Comparison of ENCODE assay signal across 21 cellular contexts in genomic region chr17:20989481-20989880, GRCh38. TPM values are rescaled to one million over a fixed set of nuclear protein-coding genes. Genes with fewer than 3 reads are reported as not detected.
DNase-seq lines count a peak whose midpoint lies in the region; ATAC-seq and TF ChIP-seq lines count a peak whose summit lies in the region.
"Had no signal": no experiment of that assay in that cellular context is flagged by ENCODE, and none has a peak within 500 bp of the region (broad histone marks: within the 10 kb centered on the region; RNA-seq: fewer than 3 reads in every experiment).

No MANE protein-coding gene starts in this region.

- H3K4me3 Mint-ChIP-seq in natural killer cell treated with Interleukin-12 subunit alpha and Interleukin-12 subunit beta and Interleukin-15 and Interleukin-18, amount 100 ng/mL, for 72 hours = no peak overlapping the region
- H3K4me3 Mint-ChIP-seq in natural killer cell (no peak overlapping the region), nephron progenitor cell (no peak overlapping the region)
- H3K4me3 Mint-ChIP-seq: CD8-positive, alpha-beta T cell; GM23338 had no signal

- H3K27ac Mint-ChIP-seq in natural killer cell treated with Interleukin-12 subunit alpha and Interleukin-12 subunit beta and Interleukin-15 and Interleukin-18, amount 100 ng/mL, for 72 hours = peak overlapping the region in 1 of 2 donors; percentile 80
- H3K27ac Mint-ChIP-seq in natural killer cell (no peak overlapping the region), nephron progenitor cell (peak overlapping the region; percentile 93)
- H3K27ac Mint-ChIP-seq: CD8-positive, alpha-beta T cell; GM23338 had no signal

- intact Hi-C loops in natural killer cell (cut with micrococcal nuclease) = no loop called here

- H3K9me3 Mint-ChIP-seq in natural killer cell treated with Interleukin-12 subunit alpha and Interleukin-12 subunit beta and Interleukin-15 and Interleukin-18, amount 100 ng/mL, for 72 hours = no peaks in the 10 kb centered on the region
- H3K9me3 Mint-ChIP-seq in natural killer cell (no peaks in the 10 kb centered on the region), nephron progenitor cell (peaks cover 8% of the 10 kb centered on the region)
- H3K9me3 Mint-ChIP-seq: CD8-positive, alpha-beta T cell had no signal

- CTCF ChIA-PET in RWPE1 (lab: Yijun Ruan, JAX) = no interaction called here

- H3K27me3 Mint-ChIP-seq in natural killer cell treated with Interleukin-12 subunit alpha and Interleukin-12 subunit beta and Interleukin-15 and Interleukin-18, amount 100 ng/mL, for 72 hours = no peaks in the 10 kb centered on the region
- H3K27me3 Mint-ChIP-seq in natural killer cell (ENCODE audit: low read depth in 2 of 2) (no peaks in the 10 kb centered on the region), nephron progenitor cell (ENCODE audit: low read depth, poor library complexity) (peaks cover 3% of the 10 kb centered on the region)

- peaks cover 0 to 3% of the 10 kb centered on the region in 2 donors for H3K4me1 Mint-ChIP-seq in natural killer cell treated with Interleukin-12 subunit alpha and Interleukin-12 subunit beta and Interleukin-15 and Interleukin-18, amount 100 ng/mL, for 72 hours (ENCODE audit: low read depth in 2 of 2)
- H3K4me1 Mint-ChIP-seq in natural killer cell (no peaks in the 10 kb centered on the region), nephron progenitor cell (peaks cover 24% of the 10 kb centered on the region)

- H3K27ac ChIP-seq in coronary artery = no peak overlapping the region
- no peak overlapping the region for H3K27ac ChIP-seq in RWPE1
- H3K27ac ChIP-seq: BLaER1 had no signal

- ATAC-seq in natural killer cell treated with Interleukin-12 subunit alpha and Interleukin-12 subunit beta and Interleukin-15 and Interleukin-18, amount 100 ng/mL, for 72 hours = no peak
- ATAC-seq in natural killer cell = no peak
- ATAC-seq in HG03571 (IDR thresholded peaks at IDR 0.05; ENCODE audit: unreplicated experiment) = no peak
- ATAC-seq: CD8-positive, alpha-beta T cell; GM23338; HCT116 had no signal

- no peak overlapping the region for H3K4me3 ChIP-seq in coronary artery
- H3K4me3 ChIP-seq: BLaER1, GM23338 had no signal

- POLR2A ChIA-PET in RWPE1 (lab: Yijun Ruan, JAX; ENCODE audit: low non-redundant PET) = no interaction called here

- peak; percentile 29 for DNase-seq in natural killer cell treated with Interleukin-12 subunit alpha and Interleukin-12 subunit beta and Interleukin-15 and Interleukin-18, amount 100 ng/mL, for 72 hours (ENCODE audit: low spot score)
- DNase-seq in natural killer cell (no peak), coronary artery (ENCODE audit: low spot score) (peak; percentile 70), nephron progenitor cell (no peak), RWPE1 (ENCODE audit: low spot score) (no peak)
- DNase-seq in stimulated activated CD8-positive, alpha-beta memory T cell treated with anti-CD3 and anti-CD28 coated beads, Interleukin-4, amount 100 ng/mL, for 48 hours = peak; percentile 12
- DNase-seq in activated CD8-positive, alpha-beta memory T cell treated with anti-CD3 and anti-CD28 coated beads, Interleukin-2, amount 50 U/mL, for 48 hours = no peak
- DNase-seq: Calu3; CD8-positive, alpha-beta T cell; GF-D8; KBM-7; NCI-H1105 treated with DMSO at 0.1 percent for 48 hours; NCI-H1694; NCI-H510A treated with DMSO at 0.1 percent for 48 hours; NCI-H774; OCI-M1; SHP77 treated with DMSO at 0.1 percent for 48 hours had no signal

- TF ChIP-seq CTCF in natural killer cell (IDR thresholded peaks at IDR 0.05) (no peak), coronary artery (IDR thresholded peaks at IDR 0.05) (no peak), nephron progenitor cell (IDR thresholded peaks at IDR 0.05) (no peak), RWPE1 (conservative IDR thresholded peaks at IDR 0.05; ENCODE audit: low read depth) (no peak)

- no peaks in the 10 kb centered on the region for H3K36me3 Mint-ChIP-seq in natural killer cell treated with Interleukin-12 subunit alpha and Interleukin-12 subunit beta and Interleukin-15 and Interleukin-18, amount 100 ng/mL, for 72 hours
- H3K36me3 Mint-ChIP-seq in natural killer cell = no peaks in the 10 kb centered on the region
- peaks cover 21% of the 10 kb centered on the region for H3K36me3 Mint-ChIP-seq in nephron progenitor cell (ENCODE audit: low read depth)
- H3K36me3 Mint-ChIP-seq: CD8-positive, alpha-beta T cell had no signal

RNA-seq across cellular contexts. Expression of gene USP22, which starts 53.3 kb away (rescaled TPM):
- total RNA-seq in natural killer cell treated with Interleukin-12 subunit alpha and Interleukin-12 subunit beta and Interleukin-15 and Interleukin-18, amount 100 ng/mL, for 72 hours = 100 to 1,000 TPM; 102 to 179 TPM
- total RNA-seq in natural killer cell = 100 to 1,000 TPM; 121 to 155 (median 140) TPM

Comparison
In these comparisons a context has a peak if more than half of its experiments do, and no peak if none do; other contexts are left out.
1. DNase-seq: peak in natural killer cell treated with Interleukin-12 subunit alpha and Interleukin-12 subunit beta and Interleukin-15 and Interleukin-18, amount 100 ng/mL, for 72 hours (single experiment), coronary artery (single experiment) and stimulated activated CD8-positive, alpha-beta memory T cell treated with anti-CD3 and anti-CD28 coated beads, Interleukin-4, amount 100 ng/mL, for 48 hours (single experiment); none in natural killer cell (single experiment), nephron progenitor cell (single experiment), RWPE1 (single experiment) and activated CD8-positive, alpha-beta memory T cell treated with anti-CD3 and anti-CD28 coated beads, Interleukin-2, amount 50 U/mL, for 48 hours (single experiment).